In genomic region chr1:116373451-116374339, GRCh38 we compare ENCODE assay signal across 8 cellular contexts. TPM values are rescaled to one million over a fixed set of nuclear protein-coding genes. Genes with fewer than 3 reads are reported as not detected.
DNase-seq lines count a peak whose midpoint lies in the region; ATAC-seq and TF ChIP-seq lines count a peak whose summit lies in the region.

No MANE protein-coding gene starts in this region.

- DNase-seq in GM13977 (ENCODE audit: low spot score) (peak; percentile 59), OCI-LY7 (ENCODE audit: low spot score) (peak; percentile 65), fibroblast of the aortic adventitia (ENCODE audit: low read depth) (peak; percentile 47), nephron progenitor cell (peak; percentile 74), NCI-H1048 (lab: John Stamatoyannopoulos, UW) (no peak)
- DNase-seq in activated T-helper 9 cell treated with anti-CD3 and anti-CD28 coated beads, Interleukin-2, amount 50 U/mL, for 16 hours (ENCODE audit: low read depth), result peak; percentile 47

- CTCF ChIA-PET in OCI-LY7 (lab: Charles Lee; ENCODE audit: unreplicated experiment), result interaction anchor here (0.6 to 0.8 kb wide), 2 partner anchors 14 to 131 kb away, joined by 3 to 4 read pairs; no protein-coding TSS in a partner anchor

- peaks cover 23% of the 10 kb centered on the region; the same call in 1 of the 2 replicates for H3K36me3 ChIP-seq in OCI-LY7 (ENCODE audit: insufficient read depth, low read length)
- H3K36me3 ChIP-seq in thymus (ENCODE audit: control insufficient read depth, insufficient read depth), result no peaks in the 10 kb centered on the region

- peaks cover 48% of the 10 kb centered on the region for H3K4me1 Mint-ChIP-seq in nephron progenitor cell

- H3K27me3 ChIP-seq in thymus (ENCODE audit: control insufficient read depth, insufficient read depth), result no peaks in the 10 kb centered on the region

- H3K4me1 ChIP-seq in OCI-LY7 (ENCODE audit: insufficient read depth, low read length, poor library complexity, severe bottlenecking), result peaks cover 47% of the 10 kb centered on the region
- peaks cover 17% of the 10 kb centered on the region for H3K4me1 ChIP-seq in thymus (ENCODE audit: control insufficient read depth, insufficient read depth, low read length)

- H3K4me3 Mint-ChIP-seq in nephron progenitor cell, result peak overlapping the region; percentile 96

- H3K9me3 ChIP-seq in OCI-LY7 (ENCODE audit: low read length), result no peaks in the 10 kb centered on the region
- no peaks in the 10 kb centered on the region for H3K9me3 ChIP-seq in thymus (ENCODE audit: control insufficient read depth)

- peak; percentile 17 for ATAC-seq in HG03045 (IDR thresholded peaks at IDR 0.05; ENCODE audit: unreplicated experiment)

- no peaks in the 10 kb centered on the region for H3K36me3 Mint-ChIP-seq in nephron progenitor cell (ENCODE audit: low read depth)

- in situ Hi-C loops in GM13977 (cut with MboI; ENCODE audit: low pct_unique_long_range_greater_than_20kb, low sequenced_read_pairs, unreplicated experiment), result no loop called here

- no peak overlapping the region for H2AFZ ChIP-seq in OCI-LY7 (ENCODE audit: low read length)

- BruUV-seq in OCI-LY7 (replicated peaks; lab: Mats Ljungman, UMichigan), result no TSS peak

- H3K4me2 ChIP-seq in OCI-LY7 (ENCODE audit: low read length), result peak overlapping the region; percentile 88

- intact Hi-C loops in OCI-LY7 (cut with micrococcal nuclease; ENCODE audit: unreplicated experiment), result loop anchor here (1.0 kb wide), 2 partner anchors 43 to 116 kb away; no protein-coding TSS in a partner anchor

- no peaks in the 10 kb centered on the region for H3K9me2 ChIP-seq in OCI-LY7 (ENCODE audit: insufficient read depth, low read length)

- peaks cover 24% of the 10 kb centered on the region for H3K27me3 Mint-ChIP-seq in nephron progenitor cell (ENCODE audit: low read depth, poor library complexity)

- no peak for TF ChIP-seq CTCF in GM13977 (IDR thresholded peaks at IDR 0.05; ENCODE audit: extremely low read depth, insufficient read depth, missing control alignments)
- no peak for TF ChIP-seq CTCF in OCI-LY7 (conservative IDR thresholded peaks at IDR 0.05; ENCODE audit: low read length)
- no peak for TF ChIP-seq CTCF in fibroblast of the aortic adventitia (IDR thresholded peaks at IDR 0.05; ENCODE audit: insufficient read depth, low read length)
- no peak for TF ChIP-seq CTCF in nephron progenitor cell (IDR thresholded peaks at IDR 0.05)

- WGBS in thymus, result under 1% methylated on average over 82 of the region's 82 CpGs

- peaks cover 30% of the 10 kb centered on the region for H4K20me1 ChIP-seq in OCI-LY7 (ENCODE audit: insufficient read depth, low read length)

- peak overlapping the region; percentile 70 for H3K27ac ChIP-seq in OCI-LY7 (ENCODE audit: low read depth, low read length, poor library complexity, severe bottlenecking)
- peak overlapping the region; percentile 72 for H3K27ac ChIP-seq in thymus (ENCODE audit: low read depth)

- H3K27ac Mint-ChIP-seq in nephron progenitor cell, result peak overlapping the region; percentile 97

- no peaks in the 10 kb centered on the region for H3K9me3 Mint-ChIP-seq in nephron progenitor cell

- H3K4me3 ChIP-seq in OCI-LY7 (ENCODE audit: low read depth, low read length, poor library complexity, severe bottlenecking) (peak overlapping the region; percentile 74), fibroblast of the aortic adventitia (ENCODE audit: low read depth, low read length) (peak overlapping the region; percentile 85), thymus (ENCODE audit: low read length) (peak overlapping the region; percentile 71)

- peaks cover 54% of the 10 kb centered on the region for H3K79me2 ChIP-seq in OCI-LY7 (ENCODE audit: insufficient read depth, low read depth, low read length)

- POLR2A ChIA-PET in OCI-LY7 (lab: Charles Lee), result interaction anchor here (0.5 to 1.3 kb wide), 3 partner anchors 8 to 25 kb away, joined by 3 to 11 read pairs (median 3); no protein-coding TSS in a partner anchor

RNA-seq across cellular contexts. Expression of gene ATP1A1, which starts 0.7 kb away (rescaled TPM):
- total RNA-seq in OCI-LY7 (2014; rRNA removed; shearing (Covaris generic)), result 66.8 and 74.4 TPM in 2 replicates
- total RNA-seq in OCI-LY7 (2022) (183 and 186 TPM in 2 replicates), fibroblast of the aortic adventitia (ENCODE audit: low replicate concordance) (95.0 and 126 TPM in 2 replicates)
- 146 TPM for polyA plus RNA-seq in thymus
